Comparison of ENCODE assay signal across 16 cellular contexts in genomic region chr13:110400786-110401533, GRCh38.
DNase-seq lines count a peak whose midpoint lies in the region; ATAC-seq and TF ChIP-seq lines count a peak whose summit lies in the region.
"Had no signal": no experiment of that assay in that cellular context is flagged by ENCODE, and none has a peak within 500 bp of the region (broad histone marks: within the 10 kb centered on the region; RNA-seq: fewer than 3 reads in every experiment).

No MANE protein-coding gene starts in this region.

- CTCF ChIA-PET in CD4-positive, alpha-beta T cell (lab: Charles Lee), result no interaction called here
- CTCF ChIA-PET in activated CD4-positive, alpha-beta T cell treated with anti-CD3 and anti-CD28 coated beads for 36 hours (lab: Charles Lee), result interaction anchor here (1.0 kb wide), 1 partner anchor 11 kb away, joined by 5 read pairs; no protein-coding TSS in a partner anchor

- intact Hi-C loops in CD4-positive, alpha-beta T cell (cut with DNase I, micrococcal nuclease), result no loop called here
- intact Hi-C loops in activated CD4-positive, alpha-beta T cell treated with anti-CD3 and anti-CD28 coated beads for 36 hours (cut with DNase I, micrococcal nuclease), result no loop called here

- ATAC-seq in CD4-positive, alpha-beta T cell (ENCODE audit: poor library complexity), result no peak
- no peak for ATAC-seq in GM21447 (IDR thresholded peaks at IDR 0.05; ENCODE audit: unreplicated experiment)
- no peak for ATAC-seq in activated CD4-positive, alpha-beta T cell treated with anti-CD3 and anti-CD28 coated beads for 36 hours
- ATAC-seq: activated CD8-positive, alpha-beta T cell treated with anti-CD3 and anti-CD28 coated beads, Interleukin-2, amount 10 ng/mL, durations not matched to agents 7 days and 5 days; stimulated activated naive CD8-positive, alpha-beta T cell treated with anti-CD3 and anti-CD28 coated beads, Interleukin-15, amount 100 ng/mL, for 72 hours had no signal

- H3K27ac ChIP-seq in ACC112 (ENCODE audit: low read depth, low read length) (peak overlapping the region; percentile 99), rectal smooth muscle tissue (ENCODE audit: low read depth, low read length) (peak overlapping the region; percentile 65)
- no peak overlapping the region for H3K27ac ChIP-seq in CD4-positive, alpha-beta T cell (ENCODE audit: low read depth, low read length)
- H3K27ac ChIP-seq: SJCRH30 had no signal

- H3K4me1 ChIP-seq in ACC112 (ENCODE audit: control insufficient read depth, insufficient read depth, low read length, unreplicated experiment) (peaks cover 87% of the 10 kb centered on the region), rectal smooth muscle tissue (ENCODE audit: control insufficient read depth, insufficient read depth, low read length) (peaks cover 42% of the 10 kb centered on the region)

- no peaks in the 10 kb centered on the region for H3K9me3 Mint-ChIP-seq in CD4-positive, alpha-beta T cell
- H3K9me3 Mint-ChIP-seq in activated CD4-positive, alpha-beta T cell treated with anti-CD3 and anti-CD28 coated beads for 36 hours (ENCODE audit: low read depth), result no peaks in the 10 kb centered on the region
- H3K9me3 Mint-ChIP-seq: stimulated activated naive CD8-positive, alpha-beta T cell treated with anti-CD3 and anti-CD28 coated beads, Interleukin-15, amount 100 ng/mL, for 72 hours had no signal

- no peak overlapping the region for H3K9ac ChIP-seq in rectal smooth muscle tissue (ENCODE audit: low read length)

- no peaks in the 10 kb centered on the region for H3K36me3 Mint-ChIP-seq in CD4-positive, alpha-beta T cell (ENCODE audit: low read depth)
- H3K36me3 Mint-ChIP-seq in activated CD4-positive, alpha-beta T cell treated with anti-CD3 and anti-CD28 coated beads for 36 hours (ENCODE audit: low read depth), result no peaks in the 10 kb centered on the region

- peaks cover 95% of the 10 kb centered on the region for H3K27me3 Mint-ChIP-seq in CD4-positive, alpha-beta T cell
- peaks cover 78% of the 10 kb centered on the region for H3K27me3 Mint-ChIP-seq in activated CD4-positive, alpha-beta T cell treated with anti-CD3 and anti-CD28 coated beads for 36 hours

- no peaks in the 10 kb centered on the region for H3K9me3 ChIP-seq in CD4-positive, alpha-beta T cell (ENCODE audit: control insufficient read depth, low read length)
- H3K9me3 ChIP-seq: MG63, SJCRH30 had no signal

- POLR2A ChIA-PET in CD4-positive, alpha-beta T cell (lab: Charles Lee), result no interaction called here
- POLR2A ChIA-PET in activated CD4-positive, alpha-beta T cell treated with anti-CD3 and anti-CD28 coated beads for 36 hours (lab: Charles Lee), result no interaction called here

- H3K36me3 ChIP-seq in ACC112 (ENCODE audit: insufficient read depth, low read length) (no peaks in the 10 kb centered on the region), rectal smooth muscle tissue (ENCODE audit: control insufficient read depth, insufficient read depth, low read length) (no peaks in the 10 kb centered on the region)
- H3K36me3 ChIP-seq: MG63 had no signal

- H3K4me1 Mint-ChIP-seq in CD4-positive, alpha-beta T cell (ENCODE audit: low read depth), result no peaks in the 10 kb centered on the region
- H3K4me1 Mint-ChIP-seq in activated CD4-positive, alpha-beta T cell treated with anti-CD3 and anti-CD28 coated beads for 36 hours, result peaks cover 6% of the 10 kb centered on the region

- H3K4me3 ChIP-seq in ACC112 (ENCODE audit: low read depth, low read length) (no peak overlapping the region), fibroblast of pulmonary artery (replicated peaks; ENCODE audit: low read depth, low read length) (no peak overlapping the region), rectal smooth muscle tissue (ENCODE audit: low read length) (no peak overlapping the region)
- H3K4me3 ChIP-seq: MG63, SJCRH30 had no signal

- peaks cover 12% of the 10 kb centered on the region for H3K79me2 ChIP-seq in ACC112 (ENCODE audit: control insufficient read depth, insufficient read depth, low read length, unreplicated experiment)

- H3K27ac Mint-ChIP-seq in CD4-positive, alpha-beta T cell, result no peak overlapping the region
- no peak overlapping the region for H3K27ac Mint-ChIP-seq in activated CD4-positive, alpha-beta T cell treated with anti-CD3 and anti-CD28 coated beads for 36 hours
- H3K27ac Mint-ChIP-seq: activated CD8-positive, alpha-beta T cell treated with anti-CD3 and anti-CD28 coated beads, Interleukin-2, amount 10 ng/mL, durations not matched to agents 7 days and 5 days; stimulated activated naive CD8-positive, alpha-beta T cell treated with anti-CD3 and anti-CD28 coated beads, Interleukin-15, amount 100 ng/mL, for 72 hours had no signal

- TF ChIP-seq CTCF in fibroblast of pulmonary artery (IDR thresholded peaks at IDR 0.05; ENCODE audit: low read length, missing control alignments), result no peak
- TF ChIP-seq CTCF in CD4-positive, alpha-beta T cell (IDR thresholded peaks at IDR 0.05), result no peak

- peak; percentile 71 for DNase-seq in amniotic epithelial cell (ENCODE audit: low read depth)
- peak; percentile 95 for DNase-seq in fibroblast of pulmonary artery (ENCODE audit: low read depth)
- no peak for DNase-seq in CD4-positive, alpha-beta T cell
- no peak for DNase-seq in NCI-H187 (lab: John Stamatoyannopoulos, UW)
- DNase-seq in activated CD4-positive, alpha-beta T cell treated with anti-CD3 and anti-CD28 coated beads for 36 hours, result no peak
- DNase-seq: activated CD8-positive, alpha-beta T cell treated with anti-CD3 and anti-CD28 coated beads, Interleukin-2, amount 10 ng/mL, durations not matched to agents 7 days and 5 days; activated effector memory CD4-positive, alpha-beta T cell treated with Interleukin-2 at 50 U/mL for 16 hours; central memory CD4-positive, alpha-beta T cell; MG63; NCI-H2081; NK-92 treated with Interleukin-12 subunit alpha and Interleukin-12 subunit beta, amount 100 ng/mL, for 24 hours; SJCRH30; stimulated activated naive CD8-positive, alpha-beta T cell treated with anti-CD3 and anti-CD28 coated beads, Interleukin-15, amount 100 ng/mL, for 72 hours had no signal

- no peak overlapping the region for H2AFZ ChIP-seq in ACC112 (ENCODE audit: low read length, unreplicated experiment)

- no peaks in the 10 kb centered on the region for H3K27me3 ChIP-seq in ACC112 (ENCODE audit: insufficient read depth, low read length)
- no peaks in the 10 kb centered on the region for H3K27me3 ChIP-seq in rectal smooth muscle tissue (ENCODE audit: control insufficient read depth, insufficient read depth, low read length)
- H3K27me3 ChIP-seq in CD4-positive, alpha-beta T cell (ENCODE audit: control insufficient read depth, insufficient read depth, low read length), result peaks cover 11% of the 10 kb centered on the region
- H3K27me3 ChIP-seq: MG63, SJCRH30 had no signal

- H3K4me3 Mint-ChIP-seq in CD4-positive, alpha-beta T cell, result no peak overlapping the region
- H3K4me3 Mint-ChIP-seq in activated CD4-positive, alpha-beta T cell treated with anti-CD3 and anti-CD28 coated beads for 36 hours, result no peak overlapping the region
- H3K4me3 Mint-ChIP-seq: activated CD8-positive, alpha-beta T cell treated with anti-CD3 and anti-CD28 coated beads, Interleukin-2, amount 10 ng/mL, durations not matched to agents 7 days and 5 days; stimulated activated naive CD8-positive, alpha-beta T cell treated with anti-CD3 and anti-CD28 coated beads, Interleukin-15, amount 100 ng/mL, for 72 hours had no signal

Comparison
In these comparisons a context has a peak if more than half of its experiments do, and no peak if none do; other contexts are left out.
1. DNase-seq: peak in amniotic epithelial cell (single experiment) and fibroblast of pulmonary artery (single experiment); none in CD4-positive, alpha-beta T cell (0 of 10), NCI-H187 (0 of 2) and activated CD4-positive, alpha-beta T cell treated with anti-CD3 and anti-CD28 coated beads for 36 hours (single experiment).